Comparison of ENCODE assay signal across 27 cellular contexts in genomic region chr14:94203473-94204210, GRCh38. TPM values are rescaled to one million over a fixed set of nuclear protein-coding genes. Genes with fewer than 3 reads are reported as not detected.
"Had no signal": no experiment of that assay in that cellular context is flagged by ENCODE, and none has a peak within 500 bp of the region (broad histone marks: within the 10 kb centered on the region; RNA-seq: fewer than 3 reads in every experiment).

No MANE protein-coding gene starts in this region.

- H3K27ac Mint-ChIP-seq: activated naive CD8-positive, alpha-beta T cell treated with anti-CD3 and anti-CD28 coated beads for 36 hours; mesothelial cell of epicardium; naive thymus-derived CD4-positive, alpha-beta T cell had no signal

- DNase-seq: activated CD4-positive, alpha-beta T cell treated with anti-CD3 and anti-CD28 coated beads for 48 hours; activated CD4-positive, alpha-beta T cell treated with anti-CD3 and anti-CD28 coated beads, Interleukin-2, amount 50 U/mL, for 48 hours; activated CD8-positive, alpha-beta memory T cell treated with anti-CD3 and anti-CD28 coated beads for 24 hours; activated effector memory CD4-positive, alpha-beta T cell treated with Interleukin-2 at 50 U/mL for 16 hours; activated naive CD4-positive, alpha-beta T cell treated with Interleukin-2 at 50 U/mL for 16 hours; activated naive CD8-positive, alpha-beta T cell treated with anti-CD3 and anti-CD28 coated beads for 36 hours; central memory CD4-positive, alpha-beta T cell; dermis blood vessel endothelial cell; effector CD4-positive, alpha-beta T cell; glutamatergic neuron; left colon; naive thymus-derived CD4-positive, alpha-beta T cell; occipital lobe; psoas muscle; sigmoid colon; stimulated activated CD4-positive, alpha-beta T cell treated with anti-CD3 and anti-CD28 coated beads, Interleukin-15, amount 100 ng/mL, for 24 hours; stimulated activated CD4-positive, alpha-beta T cell treated with anti-CD3 and anti-CD28 coated beads, Interleukin-2, amount 100 ng/mL, for 24 hours; stimulated activated naive CD4-positive, alpha-beta T cell; tibial artery; upper lobe of right lung had no signal

- FAIRE-seq: frontal cortex, islet of Langerhans had no signal

- H3K27ac ChIP-seq: epithelial cell of prostate, parathyroid adenoma, psoas muscle, sigmoid colon, suprapubic skin, tibial artery, upper lobe of right lung, VCaP had no signal

- H3K9ac ChIP-seq: parathyroid adenoma had no signal

- ATAC-seq: left colon; naive thymus-derived CD4-positive, alpha-beta T cell; psoas muscle; upper lobe of right lung had no signal

- H3K36me3 Mint-ChIP-seq: mesothelial cell of epicardium had no signal

- H3K36me3 ChIP-seq: sigmoid colon, suprapubic skin, tibial artery, upper lobe of right lung had no signal

- H3K4me3 Mint-ChIP-seq: activated naive CD8-positive, alpha-beta T cell treated with anti-CD3 and anti-CD28 coated beads for 36 hours; mesothelial cell of epicardium; naive thymus-derived CD4-positive, alpha-beta T cell had no signal

- H3K4me3 ChIP-seq: psoas muscle, sigmoid colon, suprapubic skin, tibial artery, upper lobe of right lung had no signal

- H3K27me3 ChIP-seq: sigmoid colon, suprapubic skin, upper lobe of right lung had no signal

- H3K4me1 ChIP-seq: parathyroid adenoma, psoas muscle, sigmoid colon, suprapubic skin, tibial artery, upper lobe of right lung had no signal

- H3K4me1 Mint-ChIP-seq: activated naive CD8-positive, alpha-beta T cell treated with anti-CD3 and anti-CD28 coated beads for 36 hours; mesothelial cell of epicardium; naive thymus-derived CD4-positive, alpha-beta T cell had no signal

- H3K9me3 ChIP-seq: psoas muscle had no signal

- H2AFZ ChIP-seq: parathyroid adenoma had no signal

RNA-seq across cellular contexts. Expression of gene PPP4R4, which starts 29.5 kb away (rescaled TPM):
- total RNA-seq: dermis blood vessel endothelial cell had no signal
